ENCODE assay signal across 1 cellular context in genomic region chr3:142029052-142029642, GRCh38.
TF ChIP-seq lines count a peak whose summit lies in the region.

No MANE protein-coding gene starts in this region.

TF ChIP-seq in H1, 55 proteins besides CTCF, POLR2A, EP300 and RAD21 (continued from another document):
- TF ChIP-seq MAX (IDR thresholded peaks at IDR 0.05) (no peak), POLR2AphosphoS5 (IDR thresholded peaks at IDR 0.05; ENCODE audit: low read depth, low read length) (no peak), HDAC6 (IDR thresholded peaks at IDR 0.05; ENCODE audit: low read depth, low read length) (no peak), CHD1 (IDR thresholded peaks at IDR 0.05; ENCODE audit: low read depth, low read length) (no peak), BACH1 (IDR thresholded peaks at IDR 0.05; ENCODE audit: low read length) (no peak), TEAD4 (IDR thresholded peaks at IDR 0.05; ENCODE audit: low read depth, low read length) (no peak)
